Comparison of ENCODE assay signal across 8 cellular contexts in genomic region chr19:19191920-19192882, GRCh38. TPM values are rescaled to one million over a fixed set of nuclear protein-coding genes. Genes with fewer than 3 reads are reported as not detected.
DNase-seq lines count a peak whose midpoint lies in the region; ATAC-seq, FAIRE-seq and TF ChIP-seq lines count a peak whose summit lies in the region.

Gene BORCS8 (minus strand): TSS chr19:19192152. CDS start chr19:19192117, 35 bp downstream.
Gene RFXANK (plus strand): TSS chr19:19192258. CDS start chr19:19193947, 1,689 bp downstream.

- H3K4me3 ChIP-seq in Loucy (ENCODE audit: low read length, poor library complexity, severe bottlenecking) (peak within 1 kb of the TSS; percentile 97), fibroblast of mammary gland (ENCODE audit: control insufficient read depth, low read depth, low read length) (peak within 1 kb of the TSS; percentile 98)

- POLR2A ChIA-PET in naive thymus-derived CD8-positive, alpha-beta T cell (lab: Charles Lee): interaction anchor here (0.6 to 3.8 kb wide), 19 partner anchors 11 to 1718 kb away, joined by 3 to 52 read pairs (median 3); partner anchors contain the start of genes GATAD2A, NR2C2AP, SLC25A42 and TMEM161A

- H3K9me2 ChIP-seq in Loucy (replicated peaks; ENCODE audit: low read depth, low read length): no peaks in the 10 kb centered on the region

- peak within 1 kb of the TSS; percentile 97 for H3K9ac ChIP-seq in Loucy (ENCODE audit: low read depth, low read length, poor library complexity, severe bottlenecking)

- H3K4me3 Mint-ChIP-seq in naive thymus-derived CD8-positive, alpha-beta T cell: peak within 1 kb of the TSS; percentile 95 to 99 (median 98)

- DNase-seq in EL: peak; percentile 100
- DNase-seq in H54 (ENCODE audit: insufficient read length, low spot score): peak; percentile 94
- DNase-seq in activated T-helper 9 cell treated with anti-CD3 and anti-CD28 coated beads, Interleukin-2, amount 50 U/mL, for 16 hours (ENCODE audit: low read depth): peak; percentile 96
- peak; percentile 98 for DNase-seq in fibroblast of mammary gland (ENCODE audit: low read depth)
- DNase-seq in naive thymus-derived CD8-positive, alpha-beta T cell: peak; percentile 92 to 99 (median 98)
- peak; percentile 89 to 99 (median 98) for DNase-seq in stimulated activated naive CD4-positive, alpha-beta T cell (lab: John Stamatoyannopoulos, UW)

- TF ChIP-seq POLR2A in H54 (IDR thresholded peaks at IDR 0.05; ENCODE audit: low read depth, low read length) (peak; percentile 66), Raji (IDR thresholded peaks at IDR 0.05; ENCODE audit: insufficient read depth, low read depth, low read length) (peak; percentile 80)

- H3K4me2 ChIP-seq in Loucy (ENCODE audit: low read depth, low read length, poor library complexity, severe bottlenecking): peak within 1 kb of the TSS; percentile 73

- no peak for TF ChIP-seq CTCF in Loucy (conservative IDR thresholded peaks at IDR 0.05; ENCODE audit: low read length)
- TF ChIP-seq CTCF in fibroblast of mammary gland (conservative IDR thresholded peaks at IDR 0.05; ENCODE audit: control insufficient read depth, insufficient read depth, low read depth, low read length): no peak

- peak; percentile 91 for ATAC-seq in naive thymus-derived CD8-positive, alpha-beta T cell

- H3K27ac Mint-ChIP-seq in naive thymus-derived CD8-positive, alpha-beta T cell: peak within 1 kb of the TSS; percentile 98 to 100 (median 99)

- peaks cover 4% of the 10 kb centered on the region; the same call in 1 of the 2 replicates for H3K36me3 ChIP-seq in Loucy (ENCODE audit: insufficient read depth, low read length)

- no peaks in the 10 kb centered on the region for H3K9me3 ChIP-seq in Loucy (ENCODE audit: insufficient read depth, low read depth, low read length)

- peaks cover 11 to 62% (median 57%) of the 10 kb centered on the region in 4 donors for H3K4me1 Mint-ChIP-seq in naive thymus-derived CD8-positive, alpha-beta T cell

- peaks cover 61% of the 10 kb centered on the region for H3K79me2 ChIP-seq in Loucy (ENCODE audit: insufficient read depth, low read length)

- H3K27me3 Mint-ChIP-seq in naive thymus-derived CD8-positive, alpha-beta T cell: no peaks in the 10 kb centered on the region

- peaks cover 0 to 18% (median 0%) of the 10 kb centered on the region in 3 donors for H3K36me3 Mint-ChIP-seq in naive thymus-derived CD8-positive, alpha-beta T cell

- no peaks in the 10 kb centered on the region for H3K9me3 Mint-ChIP-seq in naive thymus-derived CD8-positive, alpha-beta T cell

- peak; percentile 57 for FAIRE-seq in H54 (lab: Jason Lieb, UNC)

- peak within 1 kb of the TSS; percentile 100 for H2AFZ ChIP-seq in Loucy (ENCODE audit: low read length)

- peaks cover 7% of the 10 kb centered on the region for H4K20me1 ChIP-seq in Loucy (ENCODE audit: insufficient read depth, low read length, poor library complexity, severe bottlenecking)

- no peaks in the 10 kb centered on the region for H3K27me3 ChIP-seq in Loucy (ENCODE audit: insufficient read depth, low read length, poor library complexity, severe bottlenecking)

- peaks cover 13% of the 10 kb centered on the region for H3K4me1 ChIP-seq in Loucy (ENCODE audit: insufficient read depth, low read length, poor library complexity, severe bottlenecking)

- H3F3A ChIP-seq in Loucy (ENCODE audit: low read depth): no peaks in the 10 kb centered on the region

RNA-seq across cellular contexts. Expression of gene BORCS8, which starts in this region (rescaled TPM):
- 10 to 100 TPM; 33.5 to 34.2 TPM for total RNA-seq in naive thymus-derived CD8-positive, alpha-beta T cell
- polyA plus RNA-seq in naive thymus-derived CD8-positive, alpha-beta T cell: 10 to 100 TPM; 18.2 to 23.6 (median 18.2) TPM

RNA-seq across cellular contexts. Expression of gene RFXANK, which starts in this region (rescaled TPM):
- total RNA-seq in naive thymus-derived CD8-positive, alpha-beta T cell: 10 to 100 TPM; 72.9 to 81.5 TPM
- polyA plus RNA-seq in naive thymus-derived CD8-positive, alpha-beta T cell: 100 to 1,000 TPM in 1 of 3 donors, 10 to 100 TPM in 2; 79.3 to 101 (median 86.9) TPM

Comparison
In these comparisons a context has a peak if more than half of its experiments do, and no peak if none do; other contexts are left out.
1. Peak in every context shown above with its lines: DNase-seq, ATAC-seq and H3K4me3 ChIP-seq.